In genomic region chr5:130337179-130337888, GRCh38 we compare ENCODE assay signal across 15 cellular contexts.
DNase-seq lines count a peak whose midpoint lies in the region; ATAC-seq, FAIRE-seq and TF ChIP-seq lines count a peak whose summit lies in the region.
"Had no signal": no experiment of that assay in that cellular context is flagged by ENCODE, and none has a peak within 500 bp of the region (broad histone marks: within the 10 kb centered on the region; RNA-seq: fewer than 3 reads in every experiment).

No MANE protein-coding gene starts in this region.

- peak; percentile 76 for FAIRE-seq in A549 (lab: Jason Lieb, UNC)

- no peak for TF ChIP-seq POLR2A in A549 (IDR thresholded peaks at IDR 0.05; ENCODE audit: low read length)

- CTCF ChIA-PET in A549 (lab: Yijun Ruan, JAX) = no interaction called here

- H3K4me1 ChIP-seq in A549 (peaks cover 13% of the 10 kb centered on the region), colonic mucosa (no peaks in the 10 kb centered on the region)
- H3K4me1 ChIP-seq: BLaER1 treated with 17β-estradiol and CSF1 and Interleukin-3, amounts not matched to agents 10 nM and 100 nM; esophagus muscularis mucosa had no signal

- in situ Hi-C loops in brain microvascular endothelial cell (cut with HindIII; ENCODE audit: low pct_ligation_motif_present, low sequenced_read_pairs) = no loop called here

- DNase-seq in A549 (ENCODE audit: low read depth in 1 of 2, low spot score in 1 of 2) (peak; percentile 27 to 34), HFF-Myc (ENCODE audit: extremely low read depth, low read depth) (peak; percentile 1), brain microvascular endothelial cell (peak; percentile 75), islet precursor cell (peak; percentile 60), mesenteric fat pad (ENCODE audit: low spot score) (no peak), NCI-H1436 treated with DMSO at 0.1 percent for 48 hours (lab: John Stamatoyannopoulos, UW) (no peak), NCI-H2196 treated with DMSO at 0.1 percent for 48 hours (lab: John Stamatoyannopoulos, UW; ENCODE audit: unreplicated experiment) (no peak), colonic mucosa (no peak)
- DNase-seq: activated CD4-positive, alpha-beta memory T cell treated with anti-CD3 and anti-CD28 coated beads for 36 hours; activated naive CD8-positive, alpha-beta T cell treated with anti-CD3 and anti-CD28 coated beads, Interleukin-2, amount 10 ng/mL, durations not matched to agents 7 days and 5 days; NCI-H187 treated with DMSO at 0.1 percent for 48 hours had no signal

- 12% methylated on average over 7 of the region's 7 CpGs for WGBS in A549 (ENCODE audit: missing lambda C conversion rate)

- H3K27me3 ChIP-seq in brain microvascular endothelial cell (replicated peaks) (no peaks in the 10 kb centered on the region), colonic mucosa (no peaks in the 10 kb centered on the region)
- H3K27me3 ChIP-seq: BLaER1 treated with 17β-estradiol and CSF1 and Interleukin-3, amounts not matched to agents 10 nM and 100 nM; esophagus muscularis mucosa had no signal

- TF ChIP-seq CTCF in A549 (IDR thresholded peaks at IDR 0.05) (no peak), HFF-Myc (IDR thresholded peaks at IDR 0.05; ENCODE audit: low read depth, low read length, missing control alignments) (no peak), brain microvascular endothelial cell (IDR thresholded peaks at IDR 0.05; ENCODE audit: low read depth, low read length, missing control alignments) (no peak), colonic mucosa (IDR thresholded peaks at IDR 0.05) (no peak)

- H3K4me2 ChIP-seq in A549 = peak overlapping the region; percentile 61
- H3K4me2 ChIP-seq: BLaER1 treated with 17β-estradiol and CSF1 and Interleukin-3, amounts not matched to agents 10 nM and 100 nM had no signal

- peak; percentile 78 to 80; a peak in 5 of 6 replicates for ATAC-seq in A549

- intact Hi-C loops in colonic mucosa (cut with DNase I) = no loop called here

- no peak overlapping the region for H3K9ac ChIP-seq in colonic mucosa (ENCODE audit: low read depth in 2 of 2, low read length in 2 of 2)
- H3K9ac ChIP-seq: BLaER1 treated with 17β-estradiol and CSF1 and Interleukin-3, amounts not matched to agents 10 nM and 100 nM had no signal

- POLR2A ChIA-PET in A549 (lab: Yijun Ruan, JAX) = no interaction called here

- no peaks in the 10 kb centered on the region for H3K9me3 ChIP-seq in A549
- H3K9me3 ChIP-seq in colonic mucosa = no peaks in the 10 kb centered on the region
- H3K9me3 ChIP-seq: BLaER1 treated with 17β-estradiol and CSF1 and Interleukin-3, amounts not matched to agents 10 nM and 100 nM; esophagus muscularis mucosa had no signal

- no peak for TF ChIP-seq RAD21 in A549 (conservative IDR thresholded peaks at IDR 0.05 in 1 of 2, IDR thresholded peaks at IDR 0.05 in 1 of 2)

- H3K4me3 ChIP-seq in A549 = no peak overlapping the region
- no peak overlapping the region for H3K4me3 ChIP-seq in HFF-Myc (replicated peaks; ENCODE audit: low read depth, low read length)
- H3K4me3 ChIP-seq in brain microvascular endothelial cell (ENCODE audit: low read depth, low read length) = no peak overlapping the region
- H3K4me3 ChIP-seq in colonic mucosa = no peak overlapping the region
- H3K4me3 ChIP-seq: BLaER1 treated with 17β-estradiol and CSF1 and Interleukin-3, amounts not matched to agents 10 nM and 100 nM; esophagus muscularis mucosa; SK-N-MC; skin epidermis had no signal

- no peak for TF ChIP-seq EP300 in A549 (IDR thresholded peaks at IDR 0.05)

- H3K36me3 ChIP-seq in brain microvascular endothelial cell (replicated peaks) (no peaks in the 10 kb centered on the region), colonic mucosa (no peaks in the 10 kb centered on the region)
- H3K36me3 ChIP-seq: BLaER1 treated with 17β-estradiol and CSF1 and Interleukin-3, amounts not matched to agents 10 nM and 100 nM; esophagus muscularis mucosa had no signal

- H3K27ac ChIP-seq in A549 (peak overlapping the region; percentile 28 to 54; a peak in 3 of 6 replicates), brain microvascular endothelial cell (peak overlapping the region; percentile 73), colonic mucosa (no peak overlapping the region)
- H3K27ac ChIP-seq: BLaER1 treated with 17β-estradiol and CSF1 and Interleukin-3, amounts not matched to agents 10 nM and 100 nM; esophagus muscularis mucosa; SK-N-MC had no signal

TF ChIP-seq in A549, 52 proteins besides CTCF, POLR2A, EP300 and RAD21:
- TF ChIP-seq GATA3 (IDR thresholded peaks at IDR 0.05; ENCODE audit: borderline replicate concordance) = 0 out of 2 replicates have a peak, but pooled peaks have one; percentile 12
- TF ChIP-seq MAX (IDR thresholded peaks at IDR 0.05) = no peak
- TF ChIP-seq FOSL2 (IDR thresholded peaks at IDR 0.05) = no peak
- TF ChIP-seq FOSL2 (CRISPR knock-in tag; IDR thresholded peaks at IDR 0.05) = peak; percentile 82

Comparison
In these comparisons a context has a peak if more than half of its experiments do, and no peak if none do; other contexts are left out.
1. DNase-seq: peak in A549 (2 of 2), HFF-Myc (single experiment), brain microvascular endothelial cell (single experiment) and islet precursor cell (single experiment); none in mesenteric fat pad (single experiment), NCI-H1436 treated with DMSO at 0.1 percent for 48 hours (single experiment), NCI-H2196 treated with DMSO at 0.1 percent for 48 hours (single experiment) and colonic mucosa (single experiment).